8 cellular contexts compared by ENCODE assay signal in genomic region chr7:99438573-99439480, GRCh38. TPM values are rescaled to one million over a fixed set of nuclear protein-coding genes. Genes with fewer than 3 reads are reported as not detected.
DNase-seq lines count a peak whose midpoint lies in the region; ATAC-seq and TF ChIP-seq lines count a peak whose summit lies in the region.

TSS of gene CPSF4 (plus strand) at chr7:99438943. CDS start at chr7:99439083, 140 bp downstream.
TSS of gene PTCD1 (minus strand) at chr7:99438798. CDS start at chr7:99435242, 3,556 bp downstream.

- TF ChIP-seq POLR2A in esophagus muscularis mucosa (IDR thresholded peaks at IDR 0.05; ENCODE audit: low read depth): peak; percentile 8

- H3K4me3 ChIP-seq in PC-9 (peak within 1 kb of the TSS; percentile 84), esophagus muscularis mucosa (peak within 1 kb of the TSS; percentile 88 to 99 (median 96)), muscle layer of duodenum (ENCODE audit: low read depth in 1 of 2, low read length in 2 of 2) (peak within 1 kb of the TSS; percentile 78 to 97)

- H3K79me2 ChIP-seq in PC-9 (ENCODE audit: low read depth): peaks cover 45% of the 10 kb centered on the region

- H3K9me2 ChIP-seq in PC-9 (ENCODE audit: insufficient read depth): no peaks in the 10 kb centered on the region

- peak within 1 kb of the TSS; percentile 96 for H2AFZ ChIP-seq in PC-9

- H4K20me1 ChIP-seq in PC-9 (ENCODE audit: insufficient read depth): peaks cover 15% of the 10 kb centered on the region

- H3K36me3 ChIP-seq in PC-9 (ENCODE audit: low read depth) (peaks cover 22% of the 10 kb centered on the region; the same call in 1 of the 2 replicates), esophagus muscularis mucosa (peaks cover 15 to 38% (median 26%) of the 10 kb centered on the region in 4 donors), muscle layer of duodenum (ENCODE audit: control insufficient read depth in 1 of 2, insufficient read depth in 2 of 2, low read length in 2 of 2) (peaks cover 5 to 8% of the 10 kb centered on the region in 2 donors)

- BruUV-seq in PC-9 (replicated peaks; lab: Mats Ljungman, UMichigan): no TSS peak

- DNase-seq in DMS53 (lab: John Stamatoyannopoulos, UW) (peak; percentile 98), PC-9 (peak; percentile 88 to 98), esophagus muscularis mucosa (ENCODE audit: extremely low spot score) (peak; percentile 98)
- DNase-seq in activated T-cell treated with anti-CD3 and anti-CD28 coated beads, Interleukin-2, amount 50 U/mL, for 4 hours: peak; percentile 88
- DNase-seq in stimulated activated CD8-positive, alpha-beta memory T cell treated with anti-CD3 and anti-CD28 coated beads, Interleukin-7, amount 100 ng/mL, for 24 hours (ENCODE audit: low read depth): peak; percentile 84

- CTCF ChIA-PET in PC-9 (lab: Charles Lee): no interaction called here

- intact Hi-C loops in PC-9 (cut with micrococcal nuclease; ENCODE audit: unreplicated experiment) (loop anchor here (2.0 kb wide), 1 partner anchor 30 kb away; the partner anchor contains the start of genes BUD31 and PDAP1), esophagus muscularis mucosa (cut with DNase I) (no loop called here)

- H3K9me3 ChIP-seq in PC-9 (ENCODE audit: insufficient read depth, low read depth) (no peaks in the 10 kb centered on the region), esophagus muscularis mucosa (no peaks in the 10 kb centered on the region), muscle layer of duodenum (ENCODE audit: control insufficient read depth in 1 of 2, low read length in 2 of 2) (no peaks in the 10 kb centered on the region)

- TF ChIP-seq EP300 in Ishikawa (IDR thresholded peaks at IDR 0.05; ENCODE audit: borderline replicate concordance) (peak; percentile 57; the same call in 1 of the 2 replicates), esophagus muscularis mucosa (IDR thresholded peaks at IDR 0.05) (no peak)

- H3K4me1 Mint-ChIP-seq in activated T-cell treated with anti-CD3 and anti-CD28 coated beads, Interleukin-2, amount 50 U/mL, for 4 hours (ENCODE audit: low read depth): peaks cover 31% of the 10 kb centered on the region

- H3K27me3 ChIP-seq in PC-9 (ENCODE audit: insufficient read depth, low read depth) (no peaks in the 10 kb centered on the region), esophagus muscularis mucosa (no peaks in the 10 kb centered on the region), muscle layer of duodenum (ENCODE audit: low read depth, low read length) (no peaks in the 10 kb centered on the region)

- TF ChIP-seq RAD21 in Ishikawa (IDR thresholded peaks at IDR 0.05; ENCODE audit: low read depth): no peak

- peaks cover 9% of the 10 kb centered on the region for H3K36me3 Mint-ChIP-seq in activated T-cell treated with anti-CD3 and anti-CD28 coated beads, Interleukin-2, amount 50 U/mL, for 4 hours (ENCODE audit: insufficient read depth)

- WGBS in esophagus muscularis mucosa: under 1% methylated on average over 22 of the region's 89 CpGs

- H3K27me3 Mint-ChIP-seq in activated T-cell treated with anti-CD3 and anti-CD28 coated beads, Interleukin-2, amount 50 U/mL, for 4 hours (ENCODE audit: low read depth): no peaks in the 10 kb centered on the region

- peak within 1 kb of the TSS; percentile 85 for H3K4me2 ChIP-seq in PC-9

- peaks cover 12% of the 10 kb centered on the region; the same call in 1 of the 2 replicates for H3F3A ChIP-seq in PC-9 (ENCODE audit: insufficient read depth, low read depth)

- H3K27ac ChIP-seq in PC-9: peak within 1 kb of the TSS; percentile 33; the same call in 1 of the 2 replicates
- H3K27ac ChIP-seq in esophagus muscularis mucosa (replicated peaks in 1 of 4): peak within 1 kb of the TSS; percentile 86 to 91 (median 89)
- peak within 1 kb of the TSS; percentile 65 for H3K27ac ChIP-seq in muscle layer of duodenum (ENCODE audit: low read length)

- TF ChIP-seq CTCF in PC-9 (conservative IDR thresholded peaks at IDR 0.05): no peak
- TF ChIP-seq CTCF in esophagus muscularis mucosa (IDR thresholded peaks at IDR 0.05): peak in 2 of 3 experiments; percentile 13 to 34

- POLR2A ChIA-PET in PC-9 (lab: Charles Lee; ENCODE audit: unreplicated experiment): interaction anchor here (0.6 to 0.7 kb wide), 2 partner anchors 178 to 497 kb away, joined by 3 to 6 read pairs; no protein-coding TSS in a partner anchor

- ATAC-seq in GM21619 (IDR thresholded peaks at IDR 0.05; ENCODE audit: unreplicated experiment): peak; percentile 91
- peak; percentile 96 for ATAC-seq in activated T-cell treated with anti-CD3 and anti-CD28 coated beads, Interleukin-2, amount 50 U/mL, for 4 hours

- H3K4me1 ChIP-seq in PC-9 (replicated peaks; ENCODE audit: insufficient read depth) (peaks cover 15% of the 10 kb centered on the region; the same call in 1 of the 2 replicates), esophagus muscularis mucosa (peaks cover 25 to 50% (median 43%) of the 10 kb centered on the region in 4 donors), muscle layer of duodenum (ENCODE audit: control insufficient read depth in 1 of 2, insufficient read depth in 2 of 2, low read length in 2 of 2) (peaks cover 10 to 33% of the 10 kb centered on the region in 2 donors)

- peak within 1 kb of the TSS; percentile 97 for H3K4me3 Mint-ChIP-seq in activated T-cell treated with anti-CD3 and anti-CD28 coated beads, Interleukin-2, amount 50 U/mL, for 4 hours

- no peaks in the 10 kb centered on the region for H3K9me3 Mint-ChIP-seq in activated T-cell treated with anti-CD3 and anti-CD28 coated beads, Interleukin-2, amount 50 U/mL, for 4 hours

TF ChIP-seq in Ishikawa, 13 proteins besides CTCF, POLR2A, EP300 and RAD21:
- TF ChIP-seq USF1 (IDR thresholded peaks at IDR 0.05) (peak; percentile 12; the same call in 1 of the 2 replicates), TAF1 (IDR thresholded peaks at IDR 0.05; ENCODE audit: low read depth) (peak; percentile 75), EGR1 (IDR thresholded peaks at IDR 0.05) (no peak; the same call in 1 of the 2 replicates), ZBTB7A (IDR thresholded peaks at IDR 0.05; ENCODE audit: low read depth) (0 out of 2 replicates have a peak, but pooled peaks have one; percentile 9), TCF12 (IDR thresholded peaks at IDR 0.05; ENCODE audit: low read depth) (peak; percentile 60; the same call in 1 of the 2 replicates), YY1 (IDR thresholded peaks at IDR 0.05; ENCODE audit: low read depth) (peak; percentile 86), FOXM1 (IDR thresholded peaks at IDR 0.05; ENCODE audit: borderline replicate concordance, low read depth) (no peak), TEAD4 (IDR thresholded peaks at IDR 0.05) (peak; percentile 7; the same call in 1 of the 2 replicates), NFIC (IDR thresholded peaks at IDR 0.05) (peak; percentile 23; the same call in 1 of the 2 replicates), MAX (IDR thresholded peaks at IDR 0.05) (peak; percentile 90), REST (IDR thresholded peaks at IDR 0.05; ENCODE audit: low read depth) (no peak; the same call in 1 of the 2 replicates), CEBPB (IDR thresholded peaks at IDR 0.05) (no peak), CREB1 (IDR thresholded peaks at IDR 0.05; ENCODE audit: low read depth) (no peak)

RNA-seq across cellular contexts. Expression of gene CPSF4, which starts in this region (rescaled TPM):
- total RNA-seq in PC-9 (2021) (69.0 and 81.5 TPM in 2 replicates), esophagus muscularis mucosa (10 to 100 TPM; 19.1 to 25.3 (median 20.8) TPM)
- 10 to 100 TPM; 85.8 to 99.9 (median 86.9) TPM for total RNA-seq in activated T-cell treated with anti-CD3 and anti-CD28 coated beads, Interleukin-2, amount 50 U/mL, for 4 hours

RNA-seq across cellular contexts. Expression of gene PTCD1, which starts in this region (rescaled TPM):
- 8.0 and 8.8 TPM in 2 replicates for total RNA-seq in PC-9 (2021)
- total RNA-seq in activated T-cell treated with anti-CD3 and anti-CD28 coated beads, Interleukin-2, amount 50 U/mL, for 4 hours: 10 to 100 TPM; 11.9 to 15.1 (median 13.9) TPM
- 10 to 100 TPM in 1 of 4 donors, 1 to 10 TPM in 3; 5.3 to 10.2 (median 7.6) TPM for total RNA-seq in esophagus muscularis mucosa

Comparison
In these comparisons a context has a peak if more than half of its experiments do, and no peak if none do; other contexts are left out.
1. Peak in every context shown above with its lines: DNase-seq, ATAC-seq, H3K4me3 ChIP-seq and H3K27ac ChIP-seq.
2. H3K27ac ChIP-seq: peak in every context shown above with its lines; median percentile 89 in esophagus muscularis mucosa; 65 in muscle layer of duodenum; 33 in PC-9.